12 cellular contexts compared by ENCODE assay signal in the genomic region with DNA sequence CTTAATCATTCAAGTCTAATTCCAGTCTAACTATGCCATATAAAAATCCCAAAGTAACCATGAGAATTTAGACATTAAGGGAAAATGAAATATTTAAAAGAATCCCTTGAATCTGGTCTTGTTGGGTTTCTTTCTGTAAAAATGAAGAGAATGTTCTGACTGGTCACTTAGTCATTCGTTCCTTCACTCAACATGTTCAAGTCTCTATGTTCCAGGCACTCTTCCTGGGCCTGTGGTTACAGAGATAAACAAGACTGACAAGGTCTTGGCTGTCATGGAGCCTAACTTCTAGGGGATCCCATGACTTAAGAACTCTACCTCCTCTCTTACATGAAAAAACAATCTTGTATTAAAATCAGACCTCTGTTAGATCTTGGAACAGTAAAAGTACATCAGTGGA.
DNase-seq lines count a peak whose midpoint lies in the region; ATAC-seq and TF ChIP-seq lines count a peak whose summit lies in the region.
"Had no signal": no experiment of that assay in that cellular context is flagged by ENCODE, and none has a peak within 500 bp of the region (broad histone marks: within the 10 kb centered on the region; RNA-seq: fewer than 3 reads in every experiment).

No MANE protein-coding gene starts in this region.

- H3K4me3 ChIP-seq in left ventricle myocardium inferior (no peak overlapping the region), brain microvascular endothelial cell (ENCODE audit: low read depth, low read length) (no peak overlapping the region), kidney epithelial cell (ENCODE audit: low read depth, low read length) (no peak overlapping the region)

- H3K36me3 ChIP-seq in left ventricle myocardium inferior, result no peaks in the 10 kb centered on the region
- H3K36me3 ChIP-seq in brain microvascular endothelial cell (replicated peaks), result no peaks in the 10 kb centered on the region
- no peaks in the 10 kb centered on the region for H3K36me3 ChIP-seq in kidney epithelial cell (ENCODE audit: control insufficient read depth, insufficient read depth, low read length)

- H3K9me3 ChIP-seq in left ventricle myocardium inferior (replicated peaks), result no peaks in the 10 kb centered on the region

- ATAC-seq in Right ventricle myocardium superior (ENCODE audit: poor library complexity), result peak; percentile 23
- ATAC-seq in GM18868 (IDR thresholded peaks at IDR 0.05; ENCODE audit: unreplicated experiment), result no peak
- ATAC-seq: activated CD8-positive, alpha-beta T cell treated with anti-CD3 and anti-CD28 coated beads, Interleukin-2, amount 10 ng/mL, durations not matched to agents 7 days and 5 days had no signal

- peaks cover 19% of the 10 kb centered on the region for H3K4me1 ChIP-seq in left ventricle myocardium inferior

- intact Hi-C loops in Right ventricle myocardium superior (cut with DNase I) (no loop called here), left ventricle myocardium inferior (cut with micrococcal nuclease) (no loop called here)

- H3K27me3 ChIP-seq in left ventricle myocardium inferior (ENCODE audit: low read depth) (no peaks in the 10 kb centered on the region), brain microvascular endothelial cell (replicated peaks) (no peaks in the 10 kb centered on the region), kidney epithelial cell (ENCODE audit: control insufficient read depth, insufficient read depth, low read length) (no peaks in the 10 kb centered on the region)

- no peak for DNase-seq in Right ventricle myocardium superior
- no peak for DNase-seq in left ventricle myocardium inferior
- peak; percentile 95 for DNase-seq in brain microvascular endothelial cell
- peak; percentile 72 for DNase-seq in kidney epithelial cell (ENCODE audit: low read depth)
- DNase-seq in AML-193 (lab: John Stamatoyannopoulos, UW), result no peak
- no peak for DNase-seq in NCI-H2029 treated with DMSO at 0.1 percent for 48 hours (lab: John Stamatoyannopoulos, UW)
- DNase-seq in D341Med (ENCODE audit: low spot score), result no peak
- DNase-seq: activated CD8-positive, alpha-beta T cell treated with anti-CD3 and anti-CD28 coated beads, Interleukin-2, amount 10 ng/mL, durations not matched to agents 7 days and 5 days; caudate nucleus; hypothalamus; NCI-H2171 had no signal

- in situ Hi-C loops in brain microvascular endothelial cell (cut with HindIII; ENCODE audit: low pct_ligation_motif_present, low sequenced_read_pairs), result no loop called here

- TF ChIP-seq CTCF in left ventricle myocardium inferior (IDR thresholded peaks at IDR 0.05; ENCODE audit: borderline replicate concordance), result no peak
- TF ChIP-seq CTCF in brain microvascular endothelial cell (IDR thresholded peaks at IDR 0.05; ENCODE audit: low read depth, low read length, missing control alignments), result no peak
- TF ChIP-seq CTCF in kidney epithelial cell (IDR thresholded peaks at IDR 0.05; ENCODE audit: insufficient read depth, low read length, poor library complexity, severe bottlenecking), result no peak

- H3K27ac ChIP-seq in left ventricle myocardium inferior (replicated peaks) (no peak overlapping the region), brain microvascular endothelial cell (peak overlapping the region; percentile 79)

Comparison
In these comparisons a context has a peak if more than half of its experiments do, and no peak if none do; other contexts are left out.
1. DNase-seq: peak in brain microvascular endothelial cell (single experiment) and kidney epithelial cell (single experiment); none in Right ventricle myocardium superior (single experiment), left ventricle myocardium inferior (single experiment), AML-193 (0 of 2), NCI-H2029 treated with DMSO at 0.1 percent for 48 hours (single experiment) and D341Med (single experiment).